21 cellular contexts compared by ENCODE assay signal in genomic region chr11:10642298-10642697, GRCh38. TPM values are rescaled to one million over a fixed set of nuclear protein-coding genes. Genes with fewer than 3 reads are reported as not detected.
A peak's percentile ranks its signal among the peaks of the same experiment; 100 is the strongest.
DNase-seq lines count a peak whose midpoint lies in the region; ATAC-seq and TF ChIP-seq lines count a peak whose summit lies in the region.
"Had no signal": no experiment of that assay in that cellular context is flagged by ENCODE, and none has a peak within 500 bp of the region (broad histone marks: within the 10 kb centered on the region; RNA-seq: fewer than 3 reads in every experiment).

No MANE protein-coding gene starts in this region.

- H3K4me3 ChIP-seq in OCI-LY3 (ENCODE audit: low read length) (peak overlapping the region; percentile 34; the same call in 1 of the 2 replicates), dorsolateral prefrontal cortex (no peak overlapping the region), neutrophil (ENCODE audit: low read depth in 1 of 2, low read length in 1 of 2) (peak overlapping the region in 1 of 2 experiments; percentile 32), transverse colon (no peak overlapping the region)
- H3K4me3 ChIP-seq: breast epithelium, psoas muscle, smooth muscle cell had no signal

- TF ChIP-seq CTCF in OCI-LY3 (IDR thresholded peaks at IDR 0.05; ENCODE audit: low read depth, low read length) (no peak), dorsolateral prefrontal cortex (IDR thresholded peaks at IDR 0.05 in 54 of 56, conservative IDR thresholded peaks at IDR 0.05 in 2 of 56; ENCODE audit: low read depth in 1 of 56, partially characterized antibody in 56 of 56) (no peak), neutrophil (IDR thresholded peaks at IDR 0.05) (no peak), transverse colon (IDR thresholded peaks at IDR 0.05) (no peak)

- no peaks in the 10 kb centered on the region for H3K4me1 Mint-ChIP-seq in immature natural killer cell
- H3K4me1 Mint-ChIP-seq: CD8-positive, alpha-beta memory T cell had no signal

- H3K36me3 ChIP-seq in OCI-LY3 (replicated peaks; ENCODE audit: low read depth, low read length) (no peaks in the 10 kb centered on the region), neutrophil (no peaks in the 10 kb centered on the region), transverse colon (no peaks in the 10 kb centered on the region)
- H3K36me3 ChIP-seq: breast epithelium had no signal

- peaks cover 0 to 4% (median 0%) of the 10 kb centered on the region in 3 donors for H3K36me3 Mint-ChIP-seq in immature natural killer cell
- H3K36me3 Mint-ChIP-seq: CD8-positive, alpha-beta memory T cell; T-cell had no signal

- H3K9me3 Mint-ChIP-seq in immature natural killer cell = peaks cover 0 to 2% (median 0%) of the 10 kb centered on the region in 6 donors
- H3K9me3 Mint-ChIP-seq: CD8-positive, alpha-beta memory T cell; T-cell had no signal

- H3K27me3 Mint-ChIP-seq in immature natural killer cell (ENCODE audit: low read depth in 3 of 3) = peaks cover 0 to 2% (median 0%) of the 10 kb centered on the region in 3 donors

- in situ Hi-C loops in transverse colon (cut with MboI; ENCODE audit: low pct_ligation_motif_present in 1 of 4, low pct_unique_long_range_greater_than_20kb in 1 of 4, low sequenced_read_pairs in 3 of 4) = no loop called here

- no peak overlapping the region for H3K9ac ChIP-seq in OCI-LY3 (ENCODE audit: low read length)

- no peaks in the 10 kb centered on the region for H3K79me2 ChIP-seq in OCI-LY3 (ENCODE audit: low read length)

- no peak overlapping the region for H2AFZ ChIP-seq in OCI-LY3 (ENCODE audit: low read depth, low read length)

- H3K9me3 ChIP-seq in OCI-LY3 (ENCODE audit: insufficient read depth, low read length) (no peaks in the 10 kb centered on the region), neutrophil (no peaks in the 10 kb centered on the region), transverse colon (no peaks in the 10 kb centered on the region)
- H3K9me3 ChIP-seq: breast epithelium, psoas muscle had no signal

- no peak for TF ChIP-seq EP300 in transverse colon (IDR thresholded peaks at IDR 0.05; ENCODE audit: low read depth)

- H3K27me3 ChIP-seq in OCI-LY3 (ENCODE audit: low read depth, low read length) (no peaks in the 10 kb centered on the region), dorsolateral prefrontal cortex (no peaks in the 10 kb centered on the region), neutrophil (no peaks in the 10 kb centered on the region), transverse colon (no peaks in the 10 kb centered on the region)
- H3K27me3 ChIP-seq: breast epithelium had no signal

- TF ChIP-seq POLR2A in transverse colon (IDR thresholded peaks at IDR 0.05) = no peak

- H3K4me2 ChIP-seq in OCI-LY3 (ENCODE audit: low read length) = peak overlapping the region; percentile 72
- H3K4me2 ChIP-seq: smooth muscle cell had no signal

- ATAC-seq in GM21528 (IDR thresholded peaks at IDR 0.05; ENCODE audit: low FRiP score, unreplicated experiment) (no peak), HG02588 (IDR thresholded peaks at IDR 0.05; ENCODE audit: unreplicated experiment) (no peak)
- ATAC-seq: psoas muscle, T-cell had no signal

- WGBS in transverse colon (ENCODE audit: low coverage in 1 of 2), 2 donors = 71 to 74% methylated on average over 1 to 3 of the region's 3 CpGs

- H3K4me1 ChIP-seq in OCI-LY3 (ENCODE audit: low read length) (peaks cover 35% of the 10 kb centered on the region), neutrophil (ENCODE audit: control insufficient read depth in 1 of 2, insufficient read depth in 1 of 2, low read depth in 1 of 2, low read length in 1 of 2) (peaks cover 43 to 54% of the 10 kb centered on the region in 2 experiments), transverse colon (peaks cover 5 to 31% (median 21%) of the 10 kb centered on the region in 4 donors)
- H3K4me1 ChIP-seq: breast epithelium, psoas muscle had no signal

- no peaks in the 10 kb centered on the region for H4K20me1 ChIP-seq in OCI-LY3 (ENCODE audit: insufficient read depth, low read length)

- H3K4me3 Mint-ChIP-seq in immature natural killer cell = no peak overlapping the region
- H3K4me3 Mint-ChIP-seq: CD8-positive, alpha-beta memory T cell; T-cell had no signal

- H3K27ac Mint-ChIP-seq in immature natural killer cell = no peak overlapping the region
- H3K27ac Mint-ChIP-seq: CD8-positive, alpha-beta memory T cell; T-cell had no signal

- DNase-seq in dorsolateral prefrontal cortex (no peak), transverse colon (no peak), immature natural killer cell (no peak), GDM1 (lab: John Stamatoyannopoulos, UW) (no peak)
- DNase-seq: activated CD4-positive, alpha-beta T cell treated with anti-CD3 and anti-CD28 coated beads for 4 hours; CD8-positive, alpha-beta memory T cell; kidney glomerular epithelial cell; NCI-H1048; NCI-H2029; NCI-H345; NCI-H82; psoas muscle; stimulated activated CD4-positive, alpha-beta T cell treated with anti-CD3 and anti-CD28 coated beads, Interleukin-4, amount 100 ng/mL, for 1 hour; T-cell had no signal

- H3K27ac ChIP-seq in OCI-LY3 (ENCODE audit: low read length) (peak overlapping the region; percentile 54), dorsolateral prefrontal cortex (peak overlapping the region in 49 of 59 donors; percentile 2 to 91 (median 77)), neutrophil (peak overlapping the region; percentile 89), transverse colon (peak overlapping the region; percentile 39 to 69 (median 57))
- H3K27ac ChIP-seq: psoas muscle had no signal

- intact Hi-C loops in dorsolateral prefrontal cortex (cut with DNase I) = loop anchor here (5.0 to 10.0 kb wide), 2 partner anchors 97 to 100 kb away; partner anchors contain the start of gene RNF141 (in 2 of the 2)
- intact Hi-C loops in transverse colon (cut with DNase I; ENCODE audit: low total_unique reads) = no loop called here

RNA-seq across cellular contexts. Expression of gene IRAG1, which starts 51.3 kb away (rescaled TPM):
- total RNA-seq in dorsolateral prefrontal cortex = 100 to 1,000 TPM in 18 of 120 experiments, 10 to 100 TPM in 102; 39.1 to 210 (median 73.5) TPM
- total RNA-seq in transverse colon = 10 to 100 TPM; 19.4 to 48.8 (median 24.9) TPM
- under 1 TPM in 1 of 3 donors, not detected in 2; 0.41 TPM for polyA plus RNA-seq in immature natural killer cell
- total RNA-seq: CD8-positive, alpha-beta memory T cell; epithelial cell of proximal tubule had no signal
- polyA plus RNA-seq: CD8-positive, alpha-beta memory T cell had no signal
